3 cellular contexts compared by ENCODE assay signal in the genomic region with DNA sequence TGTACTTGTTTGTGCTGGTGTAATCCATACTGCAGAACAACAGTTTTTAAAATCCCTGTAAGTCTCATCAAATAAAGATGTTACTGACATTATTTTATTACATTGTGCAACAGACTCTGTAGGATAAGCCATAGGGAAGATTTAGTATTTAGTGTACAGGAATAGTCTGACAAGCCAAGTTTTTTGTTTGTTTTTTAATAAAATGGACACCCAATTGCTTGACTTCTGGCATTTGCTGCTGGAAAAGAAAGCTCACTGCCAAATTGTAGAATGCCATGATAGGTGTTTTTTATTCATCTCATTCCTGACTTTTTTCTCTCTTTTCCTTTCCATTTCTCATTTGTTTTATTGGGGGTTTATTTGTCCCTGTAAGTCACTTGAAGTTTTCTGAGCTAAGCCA.
"Had no signal": no experiment of that assay in that cellular context is flagged by ENCODE, and none has a peak within 500 bp of the region (broad histone marks: within the 10 kb centered on the region; RNA-seq: fewer than 3 reads in every experiment).

No MANE protein-coding gene starts in this region.

- DNase-seq: GDM1, GF-D8 had no signal

- H3K4me3 ChIP-seq: GM12878 had no signal

- ATAC-seq: GM12878 had no signal
